ENCODE assay signal across 14 cellular contexts in the genomic region with DNA sequence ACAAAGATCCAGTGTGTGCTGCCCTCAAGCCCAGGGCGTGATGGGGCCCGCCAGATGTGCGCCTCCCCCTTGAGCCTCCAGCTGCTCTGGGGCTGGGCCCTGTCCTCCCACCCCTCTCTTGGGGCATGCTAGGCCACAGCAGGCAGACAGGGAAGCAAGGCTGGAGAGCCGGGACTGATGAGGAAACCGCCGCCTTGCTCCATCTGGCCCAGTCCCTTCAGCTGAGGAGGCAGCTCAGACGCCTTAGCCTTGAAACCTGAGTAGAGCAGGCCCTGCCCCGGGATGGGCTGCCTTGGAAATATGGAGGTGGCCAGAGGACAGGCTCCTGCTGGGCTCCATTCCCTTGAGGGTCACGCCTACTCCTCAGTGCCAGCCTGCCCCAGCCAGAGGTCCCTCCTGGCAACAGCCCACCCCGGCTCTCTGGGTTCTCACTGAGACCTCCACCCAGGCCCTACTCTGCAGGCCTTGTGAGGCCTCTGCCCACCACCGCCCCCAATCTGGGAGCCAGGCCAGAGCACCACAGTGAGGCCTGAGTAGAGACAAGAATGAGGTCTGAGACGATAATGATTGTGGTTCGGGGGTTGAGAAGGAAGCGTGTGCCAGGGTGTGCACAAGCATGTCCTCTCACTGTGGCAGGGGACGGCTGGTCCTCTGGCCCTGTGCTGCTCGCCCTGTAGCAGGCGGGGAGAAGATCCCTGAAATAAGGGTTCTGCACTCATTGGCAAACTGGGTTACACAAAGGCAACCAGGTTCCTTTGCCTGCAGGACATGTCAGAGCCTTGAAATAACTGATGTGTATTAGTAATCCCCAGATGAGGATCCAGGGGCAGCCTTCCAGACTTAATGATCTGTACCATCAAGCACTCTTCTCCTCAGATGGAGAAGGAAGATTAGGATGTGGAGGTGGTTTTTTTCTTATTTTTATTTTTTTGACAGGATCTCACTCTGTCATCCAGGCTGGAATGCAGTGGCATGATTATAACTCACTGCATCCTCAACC. TPM values are rescaled to one million over a fixed set of nuclear protein-coding genes. Genes with fewer than 3 reads are reported as not detected.
DNase-seq lines count a peak whose midpoint lies in the region; ATAC-seq and TF ChIP-seq lines count a peak whose summit lies in the region.
"Had no signal": no experiment of that assay in that cellular context is flagged by ENCODE, and none has a peak within 500 bp of the region (broad histone marks: within the 10 kb centered on the region; RNA-seq: fewer than 3 reads in every experiment).

No MANE protein-coding gene starts in this region.

- BruUV-seq in PC-9 (replicated peaks; lab: Mats Ljungman, UMichigan), result no TSS peak

- H3K9me3 ChIP-seq in right atrium auricular region (no peaks in the 10 kb centered on the region), skeletal muscle satellite cell (replicated peaks; ENCODE audit: low read length) (no peaks in the 10 kb centered on the region), PC-9 (ENCODE audit: insufficient read depth, low read depth) (no peaks in the 10 kb centered on the region)
- H3K9me3 ChIP-seq: upper lobe of left lung had no signal

- DNase-seq in GF-D8 (lab: John Stamatoyannopoulos, UW) (peak; percentile 35), right atrium auricular region (ENCODE audit: low spot score) (no peak), NCI-H187 (lab: John Stamatoyannopoulos, UW) (no peak), PC-9 (no peak), RKO (ENCODE audit: low spot score) (no peak)
- DNase-seq: activated naive CD8-positive, alpha-beta T cell treated with anti-CD3 and anti-CD28 coated beads, Interleukin-2, amount 10 ng/mL, durations not matched to agents 7 days and 5 days; GOT3; mammary epithelial cell; stimulated activated CD4-positive, alpha-beta T cell treated with anti-CD3 and anti-CD28 coated beads, Interleukin-1b, Interleukin-23, amount 100 ng/mL, for 48 hours had no signal

- H3K27ac ChIP-seq in angular gyrus (ENCODE audit: low read depth, low read length), result peak overlapping the region; percentile 95
- peak overlapping the region; percentile 70 to 75 for H3K27ac ChIP-seq in right atrium auricular region
- H3K27ac ChIP-seq in PC-9, result no peak overlapping the region

- peak overlapping the region; percentile 27 for H3K4me2 ChIP-seq in skeletal muscle satellite cell (ENCODE audit: low read length)
- no peak overlapping the region for H3K4me2 ChIP-seq in PC-9

- no peaks in the 10 kb centered on the region for H3K27me3 ChIP-seq in right atrium auricular region
- H3K27me3 ChIP-seq in skeletal muscle satellite cell (ENCODE audit: control insufficient read depth, insufficient read depth, low read length), result no peaks in the 10 kb centered on the region
- H3K27me3 ChIP-seq in PC-9 (ENCODE audit: insufficient read depth, low read depth), result no peaks in the 10 kb centered on the region
- H3K27me3 ChIP-seq: upper lobe of left lung had no signal

- H3F3A ChIP-seq in PC-9 (ENCODE audit: insufficient read depth, low read depth), result 0 out of 2 replicates have a peak, but pooled peaks cover 7% of the 10 kb centered on the region

- POLR2A ChIA-PET in PC-9 (lab: Charles Lee; ENCODE audit: unreplicated experiment), result no interaction called here

- TF ChIP-seq CTCF in right atrium auricular region (IDR thresholded peaks at IDR 0.05) (no peak), PC-9 (conservative IDR thresholded peaks at IDR 0.05) (no peak)

- H2AFZ ChIP-seq in PC-9, result no peak overlapping the region

- intact Hi-C loops in PC-9 (cut with micrococcal nuclease; ENCODE audit: unreplicated experiment), result no loop called here

- H3K9me2 ChIP-seq in PC-9 (ENCODE audit: insufficient read depth), result no peaks in the 10 kb centered on the region

- H3K36me3 ChIP-seq in right atrium auricular region, result peaks cover 40% of the 10 kb centered on the region
- peaks cover 55% of the 10 kb centered on the region for H3K36me3 ChIP-seq in skeletal muscle satellite cell (ENCODE audit: insufficient read depth, low read length)
- H3K36me3 ChIP-seq in PC-9 (ENCODE audit: low read depth), result no peaks in the 10 kb centered on the region

- peaks cover 52% of the 10 kb centered on the region for H4K20me1 ChIP-seq in PC-9 (ENCODE audit: insufficient read depth)

- H3K9ac ChIP-seq in skeletal muscle satellite cell (ENCODE audit: low read depth, low read length), result peak overlapping the region; percentile 48

- H3K79me2 ChIP-seq in PC-9 (ENCODE audit: low read depth), result peaks cover 14% of the 10 kb centered on the region

- no peak for ATAC-seq in GM21786 (IDR thresholded peaks at IDR 0.05; ENCODE audit: unreplicated experiment)
- ATAC-seq: esophagus mucosa had no signal

- CTCF ChIA-PET in PC-9 (lab: Charles Lee), result no interaction called here

- H3K4me3 ChIP-seq in right atrium auricular region (no peak overlapping the region), skeletal muscle satellite cell (ENCODE audit: low read length) (no peak overlapping the region), PC-9 (no peak overlapping the region)
- H3K4me3 ChIP-seq: upper lobe of left lung had no signal

- peaks cover 0 to 52% of the 10 kb centered on the region in 2 donors for H3K4me1 ChIP-seq in right atrium auricular region
- peaks cover 57% of the 10 kb centered on the region for H3K4me1 ChIP-seq in skeletal muscle satellite cell (ENCODE audit: control insufficient read depth, insufficient read depth, low read length)
- H3K4me1 ChIP-seq in PC-9 (replicated peaks; ENCODE audit: insufficient read depth), result no peaks in the 10 kb centered on the region

RNA-seq across cellular contexts. Expression of a gene that starts 30.9 kb away (rescaled TPM):
- total RNA-seq in right atrium auricular region (10 to 100 TPM; 57.9 to 59.5 TPM), PC-9 (2021) (59.9 and 68.2 TPM in 2 replicates)
- total RNA-seq in skeletal muscle satellite cell (2012; rRNA removed), result 101 and 157 TPM in 2 replicates
